In the genomic region with DNA sequence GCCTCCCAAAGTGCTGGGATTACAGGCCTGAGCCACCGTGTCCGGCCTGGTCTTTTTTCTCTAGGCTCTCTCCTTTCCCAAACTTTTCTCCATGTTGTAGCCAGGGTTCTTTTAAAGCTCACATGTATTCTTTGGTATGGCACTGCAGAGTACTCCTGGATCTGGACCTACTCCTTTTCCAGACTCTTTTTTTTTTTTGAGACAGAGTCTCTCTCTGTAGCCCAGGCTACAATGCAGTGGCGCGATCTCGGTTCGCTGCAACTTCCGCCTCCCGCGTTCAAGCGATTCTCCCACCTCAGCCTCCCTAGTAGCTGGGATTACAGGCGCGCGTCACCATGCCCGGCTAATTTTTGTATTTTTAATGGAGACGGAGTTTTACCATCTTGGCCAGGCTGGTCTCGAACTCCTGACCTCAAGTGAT, we compare ENCODE assay signal across 8 cellular contexts. TPM values are rescaled to one million over a fixed set of nuclear protein-coding genes. Genes with fewer than 3 reads are reported as not detected.
DNase-seq lines count a peak whose midpoint lies in the region; ATAC-seq and TF ChIP-seq lines count a peak whose summit lies in the region.

No MANE protein-coding gene starts in this region.

- no peak for TF ChIP-seq POLR2A in esophagus squamous epithelium (IDR thresholded peaks at IDR 0.05)
- TF ChIP-seq POLR2A in prostate gland (IDR thresholded peaks at IDR 0.05), result no peak

- peak overlapping the region; percentile 52 for H3K27ac ChIP-seq in SK-N-MC
- H3K27ac ChIP-seq in esophagus squamous epithelium, result peak overlapping the region; percentile 85 to 92 (median 86)
- peak overlapping the region; percentile 72 to 80 for H3K27ac ChIP-seq in prostate gland

- peaks cover 19% of the 10 kb centered on the region; the same call in 1 of the 2 replicates for H3K36me3 ChIP-seq in SK-N-MC (ENCODE audit: insufficient read depth, low read length)
- peaks cover 0 to 29% (median 10%) of the 10 kb centered on the region in 3 donors for H3K36me3 ChIP-seq in esophagus squamous epithelium
- H3K36me3 ChIP-seq in prostate gland, result no peaks in the 10 kb centered on the region

- H3K27me3 ChIP-seq in esophagus squamous epithelium (no peaks in the 10 kb centered on the region), prostate gland (replicated peaks; ENCODE audit: insufficient read depth) (no peaks in the 10 kb centered on the region)

- no peak for ATAC-seq in HG02759 (IDR thresholded peaks at IDR 0.05; ENCODE audit: unreplicated experiment)

- TF ChIP-seq CTCF in esophagus squamous epithelium (IDR thresholded peaks at IDR 0.05) (no peak), prostate gland (IDR thresholded peaks at IDR 0.05) (no peak), GM20000 (IDR thresholded peaks at IDR 0.05; ENCODE audit: extremely low read depth, missing control alignments) (no peak)

- DNase-seq in SK-N-MC (ENCODE audit: low read depth, low spot score) (no peak), esophagus squamous epithelium (lab: John Stamatoyannopoulos, UW) (no peak), prostate gland (ENCODE audit: low spot score) (no peak), CD1c-positive myeloid dendritic cell (ENCODE audit: extremely low spot score) (no peak), GM20000 (ENCODE audit: low spot score) (no peak), activated gamma-delta T cell treated with Interleukin-2 at 50 U/mL for 16 hours (no peak)

- H3K9me3 ChIP-seq in SK-N-MC (ENCODE audit: low read depth, low read length) (no peaks in the 10 kb centered on the region), esophagus squamous epithelium (no peaks in the 10 kb centered on the region), prostate gland (no peaks in the 10 kb centered on the region)

- H3K9ac ChIP-seq in SK-N-MC (ENCODE audit: insufficient read length), result peak overlapping the region; percentile 57

- H3K4me1 ChIP-seq in esophagus squamous epithelium (peaks cover 12 to 41% (median 13%) of the 10 kb centered on the region in 3 donors), prostate gland (replicated peaks) (peaks cover 2% of the 10 kb centered on the region)

- H3K4me3 ChIP-seq in GM08714 (ENCODE audit: low read length), result peak overlapping the region; percentile 87
- H3K4me3 ChIP-seq in SK-N-MC, result peak overlapping the region; percentile 80
- peak overlapping the region; percentile 57 to 68 (median 63) for H3K4me3 ChIP-seq in esophagus squamous epithelium
- H3K4me3 ChIP-seq in prostate gland, result peak overlapping the region; percentile 42 to 46

- intact Hi-C loops in esophagus squamous epithelium (cut with DNase I) (no loop called here), prostate gland (cut with DNase I) (no loop called here)

- 76 to 78% methylated on average over 16 of the region's 16 CpGs for WGBS in esophagus squamous epithelium, 2 donors
- WGBS in prostate gland, result 57% methylated on average over 16 of the region's 16 CpGs

RNA-seq across cellular contexts. Expression of a gene that starts 0.6 kb away (rescaled TPM):
- total RNA-seq in esophagus squamous epithelium (10 to 100 TPM; 10.7 to 18.8 (median 15.6) TPM), prostate gland (10 to 100 TPM in 1 of 2 donors, 1 to 10 TPM in 1; 9.9 to 14.0 TPM)

RNA-seq across cellular contexts. Expression of a gene that starts 41.3 kb away (rescaled TPM):
- total RNA-seq in esophagus squamous epithelium, result 10 to 100 TPM; 33.4 to 41.0 (median 36.3) TPM
- 10 to 100 TPM; 38.9 to 45.0 TPM for total RNA-seq in prostate gland
